11 cellular contexts compared by ENCODE assay signal in the genomic region with DNA sequence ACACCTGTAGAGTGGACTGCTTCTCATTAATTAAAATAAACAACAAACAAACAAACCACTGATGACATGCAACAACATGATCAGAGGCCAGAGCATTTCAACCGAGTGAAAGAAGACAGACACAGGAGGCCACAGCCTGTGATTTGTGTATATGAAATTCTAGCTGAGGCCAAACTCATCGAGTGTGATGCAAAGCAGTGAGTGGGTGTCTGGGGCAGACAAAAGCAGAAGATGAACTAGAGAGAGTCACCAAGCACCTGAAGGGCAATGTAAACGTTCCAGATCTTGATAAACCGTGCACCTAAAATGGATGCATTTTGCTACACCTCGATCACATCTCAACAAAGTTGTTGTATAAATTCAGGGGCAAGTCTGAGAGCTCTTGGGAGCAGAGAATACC.
"Had no signal": no experiment of that assay in that cellular context is flagged by ENCODE, and none has a peak within 500 bp of the region (broad histone marks: within the 10 kb centered on the region; RNA-seq: fewer than 3 reads in every experiment).

No MANE protein-coding gene starts in this region.

- DNase-seq: activated CD4-positive, alpha-beta memory T cell treated with anti-CD3 and anti-CD28 coated beads for 36 hours; activated effector memory CD4-positive, alpha-beta T cell treated with anti-CD3 and anti-CD28 coated beads, Interleukin-2, amount 50 U/mL, for 16 hours; activated T-cell treated with anti-CD3 and anti-CD28 coated beads, Interleukin-2, amount 50 U/mL, for 4 hours; anterior cingulate cortex; dermis blood vessel endothelial cell; hypothalamus; naive B cell; stimulated activated CD4-positive, alpha-beta T cell treated with anti-CD3 and anti-CD28 coated beads, Interleukin-15, amount 100 ng/mL, for 24 hours; stimulated activated CD4-positive, alpha-beta T cell treated with anti-CD3 and anti-CD28 coated beads, Interleukin-4, amount 100 ng/mL, for 4 hours; T1000 had no signal

- ATAC-seq: activated T-cell treated with anti-CD3 and anti-CD28 coated beads, Interleukin-2, amount 50 U/mL, for 4 hours had no signal

- H3K4me3 ChIP-seq: tibial nerve had no signal
